1 cellular context compared by ENCODE assay signal in the genomic region with DNA sequence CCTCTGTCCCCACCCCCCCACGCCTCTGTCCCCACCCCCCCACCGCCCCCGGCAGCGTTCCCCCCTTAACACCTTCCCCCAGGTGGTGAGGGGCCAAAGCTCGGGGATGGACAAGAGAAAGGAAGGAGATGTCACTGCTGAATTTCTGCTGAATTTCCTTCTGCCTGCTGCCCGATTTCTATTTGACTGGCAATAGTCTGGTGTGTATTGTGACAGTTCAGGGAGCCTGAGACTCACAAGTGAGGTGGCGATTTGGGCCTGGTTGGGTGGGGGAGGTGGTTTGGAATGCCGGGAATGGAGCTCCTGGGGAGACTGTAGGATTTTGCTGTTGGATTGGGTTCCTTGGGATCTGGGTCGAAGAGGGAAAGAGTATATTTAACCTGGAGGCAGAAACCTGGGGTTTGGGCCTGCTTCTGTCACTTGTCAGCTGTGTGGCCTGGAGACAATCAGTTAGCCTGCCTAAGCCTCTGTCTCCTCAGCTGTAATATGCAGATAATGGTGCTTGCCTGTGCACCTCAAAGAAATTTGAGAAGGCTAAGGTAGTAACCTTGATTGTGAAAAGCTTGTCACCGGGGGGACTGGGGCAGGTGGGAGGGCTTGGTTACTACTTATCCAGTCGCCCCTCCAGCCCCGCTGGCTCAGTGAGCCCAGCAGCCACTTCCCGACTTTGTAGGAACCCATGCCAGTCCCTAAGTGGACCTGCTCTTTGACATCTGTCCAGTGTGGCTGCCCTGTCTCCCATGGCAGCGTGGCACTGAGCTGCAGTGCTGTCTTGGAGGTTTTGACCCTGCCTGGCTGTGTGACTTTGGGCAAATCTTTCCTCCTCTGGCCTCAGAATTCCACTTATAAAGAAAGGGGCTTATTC.
TF ChIP-seq lines count a peak whose summit lies in the region.

No MANE protein-coding gene starts in this region.

TF ChIP-seq in K562, 482 proteins besides CTCF, POLR2A, EP300 and RAD21 (continued from another document and continues in another):
- TF ChIP-seq VEZF1 (CRISPR knock-in tag; IDR thresholded peaks at IDR 0.05) (peak; percentile 82), ASH1L (IDR thresholded peaks at IDR 0.05; ENCODE audit: borderline replicate concordance, low read depth, partially characterized antibody) (no peak), CHCHD3 (CRISPR knock-in tag; IDR thresholded peaks at IDR 0.05) (no peak), DEAF1 (CRISPR knock-in tag; IDR thresholded peaks at IDR 0.05) (no peak), SMARCA4 (IDR thresholded peaks at IDR 0.05) (peak; percentile 45; the same call in 1 of the 2 replicates), ZNF583 (CRISPR knock-in tag; IDR thresholded peaks at IDR 0.05) (no peak), BMI1 (IDR thresholded peaks at IDR 0.05; ENCODE audit: low read length) (no peak), ZNF121 (CRISPR knock-in tag; conservative IDR thresholded peaks at IDR 0.05) (no peak), ATF3 (IDR thresholded peaks at IDR 0.05) (no peak), ATF3 (CRISPR knock-in tag; conservative IDR thresholded peaks at IDR 0.05) (no peak), U2AF2 (optimal IDR thresholded peaks at IDR 0.05; ENCODE audit: low read depth, low read length) (no peak), ZNF707 (CRISPR knock-in tag; conservative IDR thresholded peaks at IDR 0.05) (0 out of 2 replicates have a peak, but pooled peaks have one; percentile 30), RBM17 (IDR thresholded peaks at IDR 0.05; ENCODE audit: borderline replicate concordance, low read depth, low read length) (no peak), CBFA2T3 (IDR thresholded peaks at IDR 0.05) (peak; percentile 82), ZFP30 (CRISPR knock-in tag; IDR thresholded peaks at IDR 0.05; ENCODE audit: borderline replicate concordance) (no peak), TBP (optimal IDR thresholded peaks at IDR 0.05; ENCODE audit: low read depth, low read length) (no peak), CBX8 (IDR thresholded peaks at IDR 0.05; ENCODE audit: borderline replicate concordance, extremely low read depth, low read depth, low read length, poor library complexity, severe bottlenecking) (no peak), MAFF (IDR thresholded peaks at IDR 0.05; ENCODE audit: low read length) (no peak), BHLHE40 (IDR thresholded peaks at IDR 0.05; ENCODE audit: low read length) (0 out of 2 replicates have a peak, but pooled peaks have one; percentile 26), TBL1XR1 (IDR thresholded peaks at IDR 0.05; ENCODE audit: low read length in 2 of 2) (no peak), AFF4 (CRISPR knock-in tag; IDR thresholded peaks at IDR 0.05) (no peak), ZNF3 (CRISPR knock-in tag; IDR thresholded peaks at IDR 0.05) (no peak), TRIM24 (IDR thresholded peaks at IDR 0.05) (0 out of 4 replicates have a peak, but pooled peaks of 1 of the 2 experiments have one; percentile 22), MAX (CRISPR knock-in tag; IDR thresholded peaks at IDR 0.05) (no peak), RBM15 (IDR thresholded peaks at IDR 0.05; ENCODE audit: insufficient read depth, low read length) (no peak), ZBTB5 (IDR thresholded peaks at IDR 0.05) (no peak), CXXC5 (CRISPR knock-in tag; IDR thresholded peaks at IDR 0.05) (no peak), KLF1 (tag; IDR thresholded peaks at IDR 0.05) (no peak), MCM7 (IDR thresholded peaks at IDR 0.05) (no peak), RNF2 (IDR thresholded peaks at IDR 0.05) (no peak), ZNF785 (CRISPR knock-in tag; IDR thresholded peaks at IDR 0.05) (no peak), USF2 (CRISPR knock-in tag; IDR thresholded peaks at IDR 0.05) (no peak), U2AF1 (optimal IDR thresholded peaks at IDR 0.05; ENCODE audit: low read depth, low read length) (no peak), RUNX1 (IDR thresholded peaks at IDR 0.05; ENCODE audit: low read depth) (no peak), AFF1 (IDR thresholded peaks at IDR 0.05; ENCODE audit: low read depth in 1 of 2, partially characterized antibody in 2 of 2) (peak in 1 of 2 experiments; percentile 46), TFAM (CRISPR knock-in tag; conservative IDR thresholded peaks at IDR 0.05) (no peak)
